ENCODE assay signal across 17 cellular contexts in the genomic region with DNA sequence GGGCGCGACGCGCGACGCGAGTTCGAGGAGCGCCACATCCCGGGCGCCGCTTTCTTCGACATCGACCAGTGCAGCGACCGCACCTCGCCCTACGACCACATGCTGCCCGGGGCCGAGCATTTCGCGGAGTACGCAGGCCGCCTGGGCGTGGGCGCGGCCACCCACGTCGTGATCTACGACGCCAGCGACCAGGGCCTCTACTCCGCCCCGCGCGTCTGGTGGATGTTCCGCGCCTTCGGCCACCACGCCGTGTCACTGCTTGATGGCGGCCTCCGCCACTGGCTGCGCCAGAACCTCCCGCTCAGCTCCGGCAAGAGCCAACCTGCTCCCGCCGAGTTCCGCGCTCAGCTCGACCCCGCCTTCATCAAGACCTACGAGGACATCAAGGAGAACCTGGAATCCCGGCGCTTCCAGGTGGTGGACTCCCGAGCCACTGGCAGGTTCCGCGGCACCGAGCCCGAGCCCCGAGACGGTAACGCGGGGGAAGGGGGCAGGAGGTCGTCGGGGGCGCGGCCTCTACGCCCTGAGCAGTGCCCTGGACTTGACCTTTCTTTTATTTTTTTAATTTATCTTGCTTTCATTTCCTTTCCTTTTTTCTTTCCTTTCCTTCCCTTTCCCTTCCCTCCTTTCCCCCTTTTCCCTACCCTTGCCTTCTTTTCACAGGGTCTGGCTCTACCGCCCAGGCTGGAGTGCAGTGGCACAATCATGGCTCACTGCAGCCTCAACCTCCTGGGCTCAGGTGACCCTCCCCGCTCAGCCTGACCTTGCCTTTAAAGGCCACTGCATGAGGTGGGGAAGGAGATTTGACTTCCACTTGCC. TPM values are rescaled to one million over a fixed set of nuclear protein-coding genes. Genes with fewer than 3 reads are reported as not detected.
DNase-seq lines count a peak whose midpoint lies in the region; ATAC-seq and TF ChIP-seq lines count a peak whose summit lies in the region.
"Had no signal": no experiment of that assay in that cellular context is flagged by ENCODE, and none has a peak within 500 bp of the region (broad histone marks: within the 10 kb centered on the region; RNA-seq: fewer than 3 reads in every experiment).

No MANE protein-coding gene starts in this region.

- intact Hi-C loops in adrenal gland (cut with DNase I) (no loop called here), vagina (cut with DNase I) (no loop called here)

- no peak overlapping the region for H2BK120ac ChIP-seq in mesenchymal stem cell (ENCODE audit: low read depth, low read length)

- H3K4me1 ChIP-seq in adrenal gland (replicated peaks in 1 of 2) (peaks cover 37 to 50% of the 10 kb centered on the region in 2 donors), hepatocyte (ENCODE audit: insufficient read depth) (peaks cover 26% of the 10 kb centered on the region), mesenchymal stem cell (ENCODE audit: control insufficient read depth, insufficient read depth, low read depth, low read length) (peaks cover 21% of the 10 kb centered on the region), vagina (peaks cover 35% of the 10 kb centered on the region)
- H3K4me1 ChIP-seq: SJCRH30 had no signal

- H3K79me1 ChIP-seq in mesenchymal stem cell (replicated peaks; ENCODE audit: low read length, poor library complexity, severe bottlenecking): peaks cover 59% of the 10 kb centered on the region

- no peaks in the 10 kb centered on the region for H3K9me3 Mint-ChIP-seq in neural crest cell
- H3K9me3 Mint-ChIP-seq: CD4-positive, CD25-positive, alpha-beta regulatory T cell; IgD-negative memory B cell had no signal

- H2BK15ac ChIP-seq in mesenchymal stem cell (ENCODE audit: low read depth, poor library complexity, severe bottlenecking): no peak overlapping the region

- H3K14ac ChIP-seq in mesenchymal stem cell (ENCODE audit: low read length in 2 of 2): no peak overlapping the region

- H3K9ac ChIP-seq in mesenchymal stem cell (ENCODE audit: low read length): no peak overlapping the region

- H3K4me1 Mint-ChIP-seq in neural crest cell: peaks cover 20% of the 10 kb centered on the region

- H3K9me3 ChIP-seq in adrenal gland (replicated peaks in 1 of 3): no peaks in the 10 kb centered on the region
- H3K9me3 ChIP-seq in hepatocyte (ENCODE audit: low read depth): no peaks in the 10 kb centered on the region
- no peaks in the 10 kb centered on the region for H3K9me3 ChIP-seq in mesenchymal stem cell (ENCODE audit: control insufficient read depth, low read length)
- no peaks in the 10 kb centered on the region for H3K9me3 ChIP-seq in vagina
- H3K9me3 ChIP-seq: Caco-2, SJCRH30 had no signal

- DNase-seq in adrenal gland (no peak), left lobe of liver (ENCODE audit: low spot score) (peak; percentile 76), neural crest cell (ENCODE audit: low read depth, low spot score) (no peak), hepatocyte (ENCODE audit: low spot score) (no peak), mesenchymal stem cell (no peak), iPS-NIHi7 (ENCODE audit: extremely low spot score) (no peak), vagina (ENCODE audit: extremely low spot score in 2 of 2) (no peak)
- DNase-seq: Caco-2; CD4-positive, CD25-positive, alpha-beta regulatory T cell; NCI-H187 treated with DMSO at 0.1 percent for 48 hours; NCI-H2171; NCI-H446 treated with DMSO at 0.1 percent for 48 hours; NK-92 treated with Interleukin-12 subunit alpha and Interleukin-12 subunit beta, amount 100 ng/mL, for 24 hours; OCI-M1; RPMI8226; SJCRH30 had no signal

- peaks cover 8% of the 10 kb centered on the region for H3K36me3 Mint-ChIP-seq in neural crest cell (ENCODE audit: low read depth)

- H2AFZ ChIP-seq in hepatocyte: no peak overlapping the region
- no peak overlapping the region for H2AFZ ChIP-seq in mesenchymal stem cell (ENCODE audit: low read depth, low read length)

- no peak for TF ChIP-seq CTCF in adrenal gland (IDR thresholded peaks at IDR 0.05)
- no peak for TF ChIP-seq CTCF in neural crest cell (conservative IDR thresholded peaks at IDR 0.05)
- no peak for TF ChIP-seq CTCF in hepatocyte (IDR thresholded peaks at IDR 0.05; ENCODE audit: poor library complexity)
- no peak for TF ChIP-seq CTCF in vagina (IDR thresholded peaks at IDR 0.05)

- no peak overlapping the region for H2AK5ac ChIP-seq in mesenchymal stem cell (ENCODE audit: low read length, severe bottlenecking)

- no peak overlapping the region for H4K91ac ChIP-seq in mesenchymal stem cell (ENCODE audit: low read length)

- no peak overlapping the region for H2BK5ac ChIP-seq in mesenchymal stem cell (ENCODE audit: low read depth, low read length, poor library complexity, severe bottlenecking)

- H3K9me2 ChIP-seq in hepatocyte (replicated peaks; ENCODE audit: insufficient read depth): no peaks in the 10 kb centered on the region

- H3K18ac ChIP-seq in mesenchymal stem cell (ENCODE audit: low read depth in 1 of 2, low read length in 2 of 2): no peak overlapping the region

- H3K4me3 Mint-ChIP-seq in neural crest cell: peak overlapping the region; percentile 54

- no peaks in the 10 kb centered on the region for H3K27me3 Mint-ChIP-seq in neural crest cell (ENCODE audit: low read depth)
- H3K27me3 Mint-ChIP-seq: CD4-positive, CD25-positive, alpha-beta regulatory T cell; IgD-negative memory B cell had no signal

- 91 to 92% (median 92%) methylated on average over 60 to 71 of the region's 71 CpGs for WGBS in adrenal gland, 4 donors
- WGBS in hepatocyte (ENCODE audit: low lambda C conversion rate, missing lambda C conversion rate): 98% methylated on average over 64 of the region's 71 CpGs
- WGBS in mesenchymal stem cell: 97% methylated on average over 61 of the region's 71 CpGs

- H2BK12ac ChIP-seq in mesenchymal stem cell (ENCODE audit: low read length in 2 of 2): no peak overlapping the region

- H3K79me2 ChIP-seq in hepatocyte: peaks cover 50% of the 10 kb centered on the region

- TF ChIP-seq POLR2A in adrenal gland (IDR thresholded peaks at IDR 0.05) (no peak), vagina (IDR thresholded peaks at IDR 0.05) (no peak)

- no peak overlapping the region for H3K23ac ChIP-seq in mesenchymal stem cell (ENCODE audit: low read length in 2 of 2)

- peak; percentile 36 for ATAC-seq in left lobe of liver

- no peak overlapping the region for H3K4ac ChIP-seq in mesenchymal stem cell (ENCODE audit: low read depth in 1 of 2, low read length in 2 of 2)

- H3K27ac Mint-ChIP-seq in neural crest cell (ENCODE audit: unreplicated experiment): peak overlapping the region; percentile 50
- H3K27ac Mint-ChIP-seq: CD4-positive, CD25-positive, alpha-beta regulatory T cell had no signal

- H4K8ac ChIP-seq in mesenchymal stem cell (ENCODE audit: low read length): no peak overlapping the region

- H3K4me2 ChIP-seq in hepatocyte: no peak overlapping the region
- H3K4me2 ChIP-seq in mesenchymal stem cell (ENCODE audit: low read length, poor library complexity, severe bottlenecking): no peak overlapping the region

- H3K4me3 ChIP-seq in adrenal gland: no peak overlapping the region
- no peak overlapping the region for H3K4me3 ChIP-seq in hepatocyte
- no peak overlapping the region for H3K4me3 ChIP-seq in mesenchymal stem cell (ENCODE audit: insufficient read depth in 1 of 2, low read depth in 1 of 2, low read length in 2 of 2)
- H3K4me3 ChIP-seq in vagina: no peak overlapping the region
- H3K4me3 ChIP-seq: SJCRH30 had no signal

- H3K27ac ChIP-seq in adrenal gland (peak overlapping the region in 3 of 5 donors; percentile 21 to 77 (median 69)), hepatocyte (no peak overlapping the region), mesenchymal stem cell (ENCODE audit: low read length, poor library complexity, severe bottlenecking) (no peak overlapping the region), vagina (no peak overlapping the region)
- H3K27ac ChIP-seq: SJCRH30 had no signal

- H3K27me3 ChIP-seq in adrenal gland (no peaks in the 10 kb centered on the region), hepatocyte (no peaks in the 10 kb centered on the region), mesenchymal stem cell (ENCODE audit: control insufficient read depth in 1 of 2, insufficient read depth in 1 of 2, low read length in 2 of 2) (no peaks in the 10 kb centered on the region), vagina (no peaks in the 10 kb centered on the region)
- H3K27me3 ChIP-seq: SJCRH30 had no signal

- H3K36me3 ChIP-seq in adrenal gland (replicated peaks in 1 of 2): peaks cover 0 to 42% of the 10 kb centered on the region in 2 donors
- no peaks in the 10 kb centered on the region for H3K36me3 ChIP-seq in hepatocyte (replicated peaks; ENCODE audit: insufficient read depth, low read depth)
- peaks cover 35 to 60% of the 10 kb centered on the region in 2 experiments for H3K36me3 ChIP-seq in mesenchymal stem cell (ENCODE audit: control insufficient read depth in 1 of 2, insufficient read depth in 2 of 2, low read depth in 1 of 2, low read length in 2 of 2)
- H3K36me3 ChIP-seq in vagina: peaks cover 0 to 40% of the 10 kb centered on the region in 2 donors
- H3K36me3 ChIP-seq: SJCRH30 had no signal

- peaks cover 15% of the 10 kb centered on the region for H4K20me1 ChIP-seq in hepatocyte (ENCODE audit: insufficient read depth, poor library complexity, severe bottlenecking)

RNA-seq across cellular contexts. Expression of a gene that starts 5.0 kb away (rescaled TPM):
- total RNA-seq in adrenal gland: 100 to 1,000 TPM in 5 of 8 donors, 10 to 100 TPM in 3; 57.3 to 332 (median 150) TPM
- polyA plus RNA-seq in adrenal gland: 100 to 1,000 TPM in 2 of 3 donors, 1 to 10 TPM in 1; 7.9 to 161 (median 136) TPM
- total RNA-seq in left lobe of liver: 247 TPM
- total RNA-seq in neural crest cell: 100.0 and 103 TPM in 2 replicates
- 136 and 156 TPM in 2 replicates for total RNA-seq in hepatocyte
- polyA plus RNA-seq in hepatocyte: 179 and 193 TPM in 2 replicates
- 81.0 TPM for polyA plus RNA-seq in mesenchymal stem cell (2013, experiment 1 of 2)
- polyA plus RNA-seq in mesenchymal stem cell (2013, experiment 2 of 2): 80.4 TPM
- total RNA-seq in vagina: 126 TPM

RNA-seq across cellular contexts. Expression of a gene that starts 5.3 kb away (rescaled TPM):
- total RNA-seq in adrenal gland (100 to 1,000 TPM; 142 to 484 (median 209) TPM), left lobe of liver (349 TPM), neural crest cell (31.0 and 31.3 TPM in 2 replicates), hepatocyte (111 and 114 TPM in 2 replicates), vagina (50.8 TPM)
- polyA plus RNA-seq in adrenal gland (100 to 1,000 TPM in 1 of 3 donors, 10 to 100 TPM in 2; 49.7 to 207 (median 67.2) TPM), hepatocyte (47.0 and 50.2 TPM in 2 replicates)
- 38.9 TPM for polyA plus RNA-seq in mesenchymal stem cell (2013, experiment 1 of 2)
- polyA plus RNA-seq in mesenchymal stem cell (2013, experiment 2 of 2): 40.6 TPM
- total RNA-seq: CD4-positive, CD25-positive, alpha-beta regulatory T cell had no signal

RNA-seq across cellular contexts. Expression of a gene that starts 27.0 kb away (rescaled TPM):
- total RNA-seq in adrenal gland: 10 to 100 TPM; 17.0 to 40.1 (median 29.5) TPM
- 10 to 100 TPM; 11.3 to 71.5 (median 24.8) TPM for polyA plus RNA-seq in adrenal gland
- 2.0 TPM for total RNA-seq in left lobe of liver
- total RNA-seq in neural crest cell: 85.7 and 95.8 TPM in 2 replicates
- total RNA-seq in hepatocyte: 15.2 and 22.6 TPM in 2 replicates
- 25.4 and 33.4 TPM in 2 replicates for polyA plus RNA-seq in hepatocyte
- polyA plus RNA-seq in mesenchymal stem cell (2013, experiment 1 of 2): 17.9 TPM
- 20.1 TPM for polyA plus RNA-seq in mesenchymal stem cell (2013, experiment 2 of 2)
- total RNA-seq in vagina: 27.5 TPM

Comparison
In these comparisons a context has a peak if more than half of its experiments do, and no peak if none do; other contexts are left out.
1. H3K27ac ChIP-seq: peak in adrenal gland (3 of 5); none in hepatocyte (single experiment), mesenchymal stem cell (single experiment) and vagina (single experiment).